ENCODE assay signal across 10 cellular contexts in genomic region chr2:222582931-222583330, GRCh38.
DNase-seq lines count a peak whose midpoint lies in the region; ATAC-seq, FAIRE-seq and TF ChIP-seq lines count a peak whose summit lies in the region.
"Had no signal": no experiment of that assay in that cellular context is flagged by ENCODE, and none has a peak within 500 bp of the region (broad histone marks: within the 10 kb centered on the region; RNA-seq: fewer than 3 reads in every experiment).

No MANE protein-coding gene starts in this region.

- no TSS peak for BruUV-seq in MCF 10A (replicated peaks; lab: Mats Ljungman, UMichigan)

- H2AFZ ChIP-seq in KMS-11 (ENCODE audit: low read depth): no peak overlapping the region

- no peak overlapping the region for H3K4me3 Mint-ChIP-seq in MCF 10A (ENCODE audit: unreplicated experiment)
- H3K4me3 Mint-ChIP-seq in effector memory CD8-positive, alpha-beta T cell: no peak overlapping the region
- H3K4me3 Mint-ChIP-seq: WTC11 had no signal

- no peak overlapping the region for H3K4me2 ChIP-seq in KMS-11

- POLR2A ChIA-PET in MCF 10A (lab: Yijun Ruan, JAX): interaction anchor here (0.8 to 1.6 kb wide), 2 partner anchors 9 to 12 kb away, joined by 5 to 7 read pairs; no protein-coding TSS in a partner anchor

- TF ChIP-seq CTCF in MCF 10A (IDR thresholded peaks at IDR 0.05; ENCODE audit: unreplicated experiment): no peak
- no peak for TF ChIP-seq CTCF in breast epithelium (IDR thresholded peaks at IDR 0.05)
- TF ChIP-seq CTCF in KMS-11 (conservative IDR thresholded peaks at IDR 0.05; ENCODE audit: low read depth, low read length): peak; percentile 36
- TF ChIP-seq CTCF in cardiac fibroblast (IDR thresholded peaks at IDR 0.05; ENCODE audit: low read depth, low read length): peak; percentile 28
- peak in 5 of 6 experiments; percentile 9 to 40 (median 22) for TF ChIP-seq CTCF in thyroid gland (IDR thresholded peaks at IDR 0.05)

- no peak overlapping the region for H3K4me3 ChIP-seq in breast epithelium
- H3K4me3 ChIP-seq in KMS-11 (IDR thresholded peaks at IDR 0.05; ENCODE audit: insufficient read depth, low read depth, low read length): no peak overlapping the region
- no peak overlapping the region for H3K4me3 ChIP-seq in cardiac fibroblast (replicated peaks in 1 of 2; ENCODE audit: low read depth in 2 of 2, low read length in 2 of 2)
- no peak overlapping the region for H3K4me3 ChIP-seq in thyroid gland (replicated peaks in 1 of 3)

- H3K27ac Mint-ChIP-seq in MCF 10A (ENCODE audit: low read depth, unreplicated experiment): peak overlapping the region; percentile 50
- H3K27ac Mint-ChIP-seq in effector memory CD8-positive, alpha-beta T cell: no peak overlapping the region
- H3K27ac Mint-ChIP-seq: activated T-helper 2 cell treated with anti-CD3 and anti-CD28 coated beads, Interferon-gamma antibody, Interleukin-2, Interleukin-4, amounts not matched to agents 10 μg/mL and 5 μg/mL and 100 μg/mL, durations not matched to agents 14 hours and 24 hours and 36 hours; WTC11 had no signal

- H3K27me3 ChIP-seq in breast epithelium: no peaks in the 10 kb centered on the region
- H3K27me3 ChIP-seq in KMS-11 (ENCODE audit: insufficient read depth, low read depth): no peaks in the 10 kb centered on the region
- H3K27me3 ChIP-seq in thyroid gland: no peaks in the 10 kb centered on the region

- H3K27ac ChIP-seq in breast epithelium: no peak overlapping the region
- H3K27ac ChIP-seq in KMS-11: no peak overlapping the region
- no peak overlapping the region for H3K27ac ChIP-seq in thyroid gland

- H3K36me3 ChIP-seq in breast epithelium (no peaks in the 10 kb centered on the region), KMS-11 (ENCODE audit: insufficient read depth) (no peaks in the 10 kb centered on the region), thyroid gland (no peaks in the 10 kb centered on the region)

- H4K20me1 ChIP-seq in KMS-11 (ENCODE audit: insufficient read depth): peaks cover 9% of the 10 kb centered on the region; the same call in 1 of the 2 replicates

- H3K9ac ChIP-seq in KMS-11: no peak overlapping the region

- CTCF ChIA-PET in MCF 10A (lab: Yijun Ruan, JAX): interaction anchor here (0.7 to 1.7 kb wide), 2 partner anchors 12 to 544 kb away, joined by 4 to 5 read pairs; no protein-coding TSS in a partner anchor

- H3K9me3 Mint-ChIP-seq in MCF 10A (ENCODE audit: unreplicated experiment): no peaks in the 10 kb centered on the region
- H3K9me3 Mint-ChIP-seq in effector memory CD8-positive, alpha-beta T cell: no peaks in the 10 kb centered on the region
- H3K9me3 Mint-ChIP-seq: activated T-helper 2 cell treated with anti-CD3 and anti-CD28 coated beads, Interferon-gamma antibody, Interleukin-2, Interleukin-4, amounts not matched to agents 10 μg/mL and 5 μg/mL and 100 μg/mL, durations not matched to agents 14 hours and 24 hours and 36 hours had no signal

- TF ChIP-seq POLR2A in breast epithelium (IDR thresholded peaks at IDR 0.05) (no peak), thyroid gland (IDR thresholded peaks at IDR 0.05) (no peak), GM12892 (IDR thresholded peaks at IDR 0.05; ENCODE audit: low read depth, low read length) (no peak)

- no peak for FAIRE-seq in GM12892 (lab: Jason Lieb, UNC)

- H3K9me3 ChIP-seq in breast epithelium (no peaks in the 10 kb centered on the region), thyroid gland (no peaks in the 10 kb centered on the region)

- no peaks in the 10 kb centered on the region for H3K27me3 Mint-ChIP-seq in MCF 10A (ENCODE audit: insufficient read depth, unreplicated experiment)
- no peaks in the 10 kb centered on the region for H3K27me3 Mint-ChIP-seq in effector memory CD8-positive, alpha-beta T cell

- peaks cover 57% of the 10 kb centered on the region for H3K79me2 ChIP-seq in KMS-11 (ENCODE audit: insufficient read depth, low read depth)

- intact Hi-C loops in MCF 10A (cut with micrococcal nuclease): no loop called here
- intact Hi-C loops in breast epithelium (cut with DNase I; ENCODE audit: low total_unique reads): no loop called here
- intact Hi-C loops in thyroid gland (cut with DNase I): no loop called here

- no peak for ATAC-seq in effector memory CD8-positive, alpha-beta T cell (replicated peaks)
- ATAC-seq: WTC11 had no signal

- H3K4me1 ChIP-seq in breast epithelium: no peaks in the 10 kb centered on the region
- H3K4me1 ChIP-seq in KMS-11 (ENCODE audit: low read depth, poor library complexity, severe bottlenecking): peaks cover 44% of the 10 kb centered on the region
- H3K4me1 ChIP-seq in thyroid gland: no peaks in the 10 kb centered on the region

- no peaks in the 10 kb centered on the region for H3K4me1 Mint-ChIP-seq in MCF 10A (ENCODE audit: insufficient read depth, unreplicated experiment)
- H3K4me1 Mint-ChIP-seq in effector memory CD8-positive, alpha-beta T cell (ENCODE audit: low read depth in 2 of 2): peaks cover 6 to 15% of the 10 kb centered on the region in 2 donors
- H3K4me1 Mint-ChIP-seq: WTC11 had no signal

- H3K36me3 Mint-ChIP-seq in MCF 10A (ENCODE audit: insufficient read depth, unreplicated experiment): peaks cover 36% of the 10 kb centered on the region
- H3K36me3 Mint-ChIP-seq in effector memory CD8-positive, alpha-beta T cell (ENCODE audit: insufficient read depth): no peaks in the 10 kb centered on the region

- DNase-seq in MCF 10A (ENCODE audit: unreplicated experiment) (no peak), breast epithelium (ENCODE audit: low spot score in 2 of 2) (no peak), cardiac fibroblast (ENCODE audit: low read depth in 2 of 2) (peak in 1 of 2 donors; percentile 27), thyroid gland (no peak), GM12892 (ENCODE audit: insufficient read length) (no peak), COLO829 (ENCODE audit: low spot score) (no peak)
- DNase-seq in effector memory CD8-positive, alpha-beta T cell: no peak

Comparison
In these comparisons a context has a peak if more than half of its experiments do, and no peak if none do; other contexts are left out.
1. CTCF ChIP-seq: peak in KMS-11 (single experiment), cardiac fibroblast (single experiment) and thyroid gland (5 of 6); none in MCF 10A (single experiment) and breast epithelium (0 of 3).